ENCODE assay signal across 8 cellular contexts in genomic region chr1:150971583-150972416, GRCh38. TPM values are rescaled to one million over a fixed set of nuclear protein-coding genes. Genes with fewer than 3 reads are reported as not detected.
DNase-seq lines count a peak whose midpoint lies in the region; ATAC-seq and TF ChIP-seq lines count a peak whose summit lies in the region.

No MANE protein-coding gene starts in this region.

- peaks cover 69% of the 10 kb centered on the region for H3K36me3 Mint-ChIP-seq in activated T-cell treated with anti-CD3 and anti-CD28 coated beads, Interleukin-2, amount 50 U/mL, for 24 hours (ENCODE audit: low read depth)

- H3K27ac ChIP-seq in adrenal gland (peak overlapping the region; percentile 87 to 98 (median 94)), temporal lobe (ENCODE audit: low read depth, low read length) (peak overlapping the region; percentile 10)

- H3K27me3 Mint-ChIP-seq in activated T-cell treated with anti-CD3 and anti-CD28 coated beads, Interleukin-2, amount 50 U/mL, for 24 hours: no peaks in the 10 kb centered on the region

- H3K27ac Mint-ChIP-seq in activated T-cell treated with anti-CD3 and anti-CD28 coated beads, Interleukin-2, amount 50 U/mL, for 24 hours: peak overlapping the region; percentile 95

- ATAC-seq in GM21723 (IDR thresholded peaks at IDR 0.05; ENCODE audit: unreplicated experiment) (no peak), GM19023 (IDR thresholded peaks at IDR 0.05; ENCODE audit: unreplicated experiment) (no peak)

- intact Hi-C loops in adrenal gland (cut with DNase I) (no loop called here), posterior vena cava (cut with DNase I) (no loop called here)

- peak in 1 of 2 donors; percentile 1 for TF ChIP-seq POLR2A in adrenal gland (IDR thresholded peaks at IDR 0.05)

- 36 to 53% (median 45%) methylated on average over 3 to 6 of the region's 6 CpGs for WGBS in adrenal gland, 4 donors

- H3K36me3 ChIP-seq in adrenal gland (replicated peaks in 1 of 2): peaks cover 0 to 24% of the 10 kb centered on the region in 2 donors

- H3K9me3 ChIP-seq in adrenal gland (replicated peaks in 1 of 3): no peaks in the 10 kb centered on the region

- peaks cover 51% of the 10 kb centered on the region for H3K4me1 Mint-ChIP-seq in activated T-cell treated with anti-CD3 and anti-CD28 coated beads, Interleukin-2, amount 50 U/mL, for 24 hours (ENCODE audit: low read depth)

- peak overlapping the region in 1 of 4 donors; percentile 100 for H3K4me3 ChIP-seq in adrenal gland

- no peak for DNase-seq in activated T-cell treated with anti-CD3 and anti-CD28 coated beads, Interleukin-2, amount 50 U/mL, for 24 hours
- DNase-seq in activated T-cell treated with anti-CD3 and anti-CD28 coated beads for 4 hours (no peak), adrenal gland (peak; percentile 43 to 74 (median 62)), kidney tubule cell (ENCODE audit: low spot score) (peak; percentile 66), posterior vena cava (ENCODE audit: low spot score) (no peak)

- H3K4me1 ChIP-seq in adrenal gland (replicated peaks in 1 of 2): peaks cover 46 to 52% of the 10 kb centered on the region in 2 donors

- no peaks in the 10 kb centered on the region for H3K9me3 Mint-ChIP-seq in activated T-cell treated with anti-CD3 and anti-CD28 coated beads, Interleukin-2, amount 50 U/mL, for 24 hours

- H3K27me3 ChIP-seq in adrenal gland: no peaks in the 10 kb centered on the region

- peak overlapping the region; percentile 91 for H3K4me3 Mint-ChIP-seq in activated T-cell treated with anti-CD3 and anti-CD28 coated beads, Interleukin-2, amount 50 U/mL, for 24 hours

- peak in 4 of 6 experiments; percentile 21 to 36 (median 28) for TF ChIP-seq CTCF in adrenal gland (IDR thresholded peaks at IDR 0.05)

RNA-seq across cellular contexts. Expression of gene CERS2, which starts 2.8 kb away (rescaled TPM):
- total RNA-seq in adrenal gland (100 to 1,000 TPM; 297 to 682 (median 505) TPM), temporal lobe (21.4 TPM), posterior vena cava (100 to 1,000 TPM; 112 to 133 TPM)
- 100 to 1,000 TPM; 482 to 547 (median 520) TPM for polyA plus RNA-seq in adrenal gland

RNA-seq across cellular contexts. Expression of gene ANXA9, which starts 10.3 kb away (rescaled TPM):
- total RNA-seq in adrenal gland (1 to 10 TPM in 2 of 8 donors, under 1 TPM in 6; 0.24 to 3.2 (median 0.54) TPM), temporal lobe (not detected), posterior vena cava (under 1 TPM in 1 of 2 donors, not detected in 1; 0.19 TPM)
- polyA plus RNA-seq in adrenal gland: under 1 TPM; 0.18 to 0.56 (median 0.40) TPM

RNA-seq across cellular contexts. Expression of gene MINDY1, which starts 34.9 kb away (rescaled TPM):
- total RNA-seq in adrenal gland: 10 to 100 TPM; 13.3 to 37.5 (median 34.4) TPM
- polyA plus RNA-seq in adrenal gland: 10 to 100 TPM in 2 of 3 donors, 1 to 10 TPM in 1; 6.0 to 12.5 (median 12.5) TPM
- 10.8 TPM for total RNA-seq in temporal lobe
- 10 to 100 TPM; 17.3 to 17.8 TPM for total RNA-seq in posterior vena cava

RNA-seq across cellular contexts. Expression of gene PRUNE1, which starts 36.4 kb away (rescaled TPM):
- total RNA-seq in adrenal gland (10 to 100 TPM; 12.3 to 25.7 (median 20.2) TPM), temporal lobe (25.6 TPM), posterior vena cava (10 to 100 TPM; 15.5 to 17.4 TPM)
- polyA plus RNA-seq in adrenal gland: 10 to 100 TPM; 10.2 to 16.1 (median 10.9) TPM

RNA-seq across cellular contexts. Expression of gene SETDB1, which starts 45.6 kb away (rescaled TPM):
- total RNA-seq in adrenal gland (10 to 100 TPM; 12.6 to 46.6 (median 31.9) TPM), temporal lobe (39.8 TPM), posterior vena cava (10 to 100 TPM; 26.4 to 26.8 TPM)
- 10 to 100 TPM; 28.9 to 50.4 (median 41.3) TPM for polyA plus RNA-seq in adrenal gland

Comparison
In these comparisons a context has a peak if more than half of its experiments do, and no peak if none do; other contexts are left out.
1. DNase-seq: peak in adrenal gland (7 of 7) and kidney tubule cell (single experiment); none in activated T-cell treated with anti-CD3 and anti-CD28 coated beads, Interleukin-2, amount 50 U/mL, for 24 hours (single experiment), activated T-cell treated with anti-CD3 and anti-CD28 coated beads for 4 hours (single experiment) and posterior vena cava (single experiment).